15 cellular contexts compared by ENCODE assay signal in genomic region chr1:184716158-184716557, GRCh38.
"Had no signal": no experiment of that assay in that cellular context is flagged by ENCODE, and none has a peak within 500 bp of the region (broad histone marks: within the 10 kb centered on the region; RNA-seq: fewer than 3 reads in every experiment).

No MANE protein-coding gene starts in this region.

- FAIRE-seq: bronchial epithelial cell, frontal cortex had no signal

- DNase-seq: activated CD4-positive, alpha-beta T cell treated with anti-CD3 and anti-CD28 coated beads, Interleukin-2, amount 50 U/mL, for 4 hours; activated effector memory CD4-positive, alpha-beta T cell treated with Interleukin-2 at 50 U/mL for 16 hours; activated T-cell treated with anti-CD3 and anti-CD28 coated beads, Interleukin-2, amount 50 U/mL, for 1 hour; heart left ventricle; left lung; nephron progenitor cell; psoas muscle; right lobe of liver; stimulated activated CD4-positive, alpha-beta T cell treated with anti-CD3 and anti-CD28 coated beads, Interleukin-2, amount 100 ng/mL, for 48 hours; stimulated activated naive CD4-positive, alpha-beta T cell treated with Interleukin-2 at 50 U/mL for 16 hours; T-helper 17 cell; trophoblast cell had no signal

- H3K27ac ChIP-seq: esophagus muscularis mucosa, heart left ventricle, left lung, psoas muscle, right lobe of liver had no signal

- H3K9me3 ChIP-seq: esophagus muscularis mucosa, heart left ventricle, left lung, psoas muscle, right lobe of liver had no signal

- H3K27me3 ChIP-seq: esophagus muscularis mucosa, heart left ventricle, left lung, right lobe of liver had no signal

- H3K4me3 ChIP-seq: esophagus muscularis mucosa, heart left ventricle, left lung, psoas muscle, right lobe of liver had no signal

- H3K4me1 ChIP-seq: esophagus muscularis mucosa, left lung, psoas muscle, right lobe of liver had no signal
